In genomic region chr11:82906931-82907330, GRCh38 we compare ENCODE assay signal across 16 cellular contexts. TPM values are rescaled to one million over a fixed set of nuclear protein-coding genes. Genes with fewer than 3 reads are reported as not detected.
DNase-seq lines count a peak whose midpoint lies in the region; ATAC-seq and TF ChIP-seq lines count a peak whose summit lies in the region.
"Had no signal": no experiment of that assay in that cellular context is flagged by ENCODE, and none has a peak within 500 bp of the region (broad histone marks: within the 10 kb centered on the region; RNA-seq: fewer than 3 reads in every experiment).

No MANE protein-coding gene starts in this region.

- H3K36me3 Mint-ChIP-seq in CD14-positive monocyte (peaks cover 34 to 42% of the 10 kb centered on the region in 2 donors), endothelial cell (ENCODE audit: low read depth, unreplicated experiment) (peaks cover 11% of the 10 kb centered on the region)
- H3K36me3 Mint-ChIP-seq in naive thymus-derived CD4-positive, alpha-beta T cell = peaks cover 0 to 9% (median 7%) of the 10 kb centered on the region in 5 donors

- no peak overlapping the region for H2BK15ac ChIP-seq in IMR-90 (ENCODE audit: low read depth, low read length)

- H3K23ac ChIP-seq in IMR-90 (ENCODE audit: low read depth, low read length) = no peak overlapping the region

- H3K79me1 ChIP-seq in IMR-90 (ENCODE audit: low read depth in 1 of 2, low read length in 2 of 2) = peaks cover 15 to 16% of the 10 kb centered on the region in 2 experiments; a peak in 3 of 4 replicates

- TF ChIP-seq POLR2A in IMR-90 (IDR thresholded peaks at IDR 0.05; ENCODE audit: low read depth, low read length) = no peak

- no peak overlapping the region for H3K27ac ChIP-seq in IMR-90 (ENCODE audit: insufficient read depth, low read length)
- no peak overlapping the region for H3K27ac ChIP-seq in brain microvascular endothelial cell
- no peak overlapping the region for H3K27ac ChIP-seq in naive thymus-derived CD4-positive, alpha-beta T cell (ENCODE audit: low read depth, low read length)
- H3K27ac ChIP-seq: epithelial cell of prostate, parathyroid adenoma, sigmoid colon had no signal

- BruUV-seq in IMR-90 (replicated peaks; lab: Mats Ljungman, UMichigan) = no TSS peak

- no peaks in the 10 kb centered on the region for H4K20me1 ChIP-seq in IMR-90 (ENCODE audit: insufficient read depth, low read length)

- H2BK5ac ChIP-seq in IMR-90 (ENCODE audit: low read depth, low read length, poor library complexity, severe bottlenecking) = no peak overlapping the region

- no peaks in the 10 kb centered on the region for H3K36me3 ChIP-seq in IMR-90 (ENCODE audit: control insufficient read depth, insufficient read depth, low read length)
- H3K36me3 ChIP-seq in brain microvascular endothelial cell (replicated peaks) = no peaks in the 10 kb centered on the region
- H3K36me3 ChIP-seq in naive thymus-derived CD4-positive, alpha-beta T cell (ENCODE audit: control insufficient read depth in 2 of 3, insufficient read depth in 3 of 3, low read length in 3 of 3) = no peaks in the 10 kb centered on the region
- H3K36me3 ChIP-seq: left lung, sigmoid colon had no signal

- H3K14ac ChIP-seq in IMR-90 (replicated peaks; ENCODE audit: low read depth, low read length) = no peak overlapping the region

- no peak for ATAC-seq in IMR-90 (ENCODE audit: low read depth)
- no peak for ATAC-seq in naive thymus-derived CD4-positive, alpha-beta T cell
- ATAC-seq: activated CD4-positive, alpha-beta T cell treated with anti-CD3 and anti-CD28 coated beads for 36 hours; left lung had no signal

- H4K8ac ChIP-seq in IMR-90 (ENCODE audit: low read depth in 2 of 2, low read length in 2 of 2) = no peak overlapping the region

- no peak overlapping the region for H3K9ac ChIP-seq in IMR-90 (ENCODE audit: low read depth, low read length)
- H3K9ac ChIP-seq: parathyroid adenoma had no signal

- H2AFZ ChIP-seq in IMR-90 (replicated peaks; ENCODE audit: low read length, poor library complexity) = no peak overlapping the region
- H2AFZ ChIP-seq: parathyroid adenoma had no signal

- H2AK5ac ChIP-seq in IMR-90 (ENCODE audit: low read depth, low read length) = no peak overlapping the region

- dilution Hi-C loops in IMR-90 (cut with HindIII; ENCODE audit: low sequenced_read_pairs, unreplicated experiment) = no loop called here

- H3K56ac ChIP-seq in IMR-90 (ENCODE audit: extremely low read depth, insufficient read depth, low read length) = no peak overlapping the region

- no CpG with 5 or more reads among the region's 2 CpGs for WGBS in IMR-90 (ENCODE audit: extremely low coverage in 2 of 2, insufficient read length in 1 of 2), 2 experiments

- no peak overlapping the region for H2AK9ac ChIP-seq in IMR-90 (replicated peaks; ENCODE audit: low read depth, low read length, poor library complexity)

- H3K4me1 ChIP-seq in IMR-90 (ENCODE audit: control insufficient read depth, insufficient read depth, low read length) = no peaks in the 10 kb centered on the region
- H3K4me1 ChIP-seq in naive thymus-derived CD4-positive, alpha-beta T cell (ENCODE audit: control insufficient read depth in 2 of 2, insufficient read depth in 2 of 2, low read length in 2 of 2) = peaks cover 6 to 16% of the 10 kb centered on the region in 2 donors
- H3K4me1 ChIP-seq: parathyroid adenoma had no signal

- H2BK120ac ChIP-seq in IMR-90 (ENCODE audit: low read depth, low read length) = no peak overlapping the region

- H3K4me3 ChIP-seq in IMR-90 (ENCODE audit: insufficient read depth, low read depth, low read length) = no peak overlapping the region
- H3K4me3 ChIP-seq in brain microvascular endothelial cell (ENCODE audit: low read depth, low read length) = peak overlapping the region; percentile 30
- no peak overlapping the region for H3K4me3 ChIP-seq in naive thymus-derived CD4-positive, alpha-beta T cell (ENCODE audit: low read length)
- H3K4me3 ChIP-seq: left lung, sigmoid colon had no signal

- H3K9me3 Mint-ChIP-seq in CD14-positive monocyte (peaks cover 0 to 4% (median 0%) of the 10 kb centered on the region in 7 donors), endothelial cell (ENCODE audit: unreplicated experiment) (no peaks in the 10 kb centered on the region)
- H3K9me3 Mint-ChIP-seq in naive thymus-derived CD4-positive, alpha-beta T cell = peaks cover 0 to 7% (median 4%) of the 10 kb centered on the region in 11 donors

- H3K4me2 ChIP-seq in IMR-90 (ENCODE audit: low read depth, low read length) = peak overlapping the region; percentile 27; the same call in 1 of the 2 replicates

- POLR2A ChIA-PET in IMR-90 (lab: Charles Lee; ENCODE audit: unreplicated experiment) = no interaction called here
- POLR2A ChIA-PET in naive thymus-derived CD4-positive, alpha-beta T cell (lab: Charles Lee) = no interaction called here

- peak overlapping the region in 1 of 2 donors; percentile 66 for H3K4me3 Mint-ChIP-seq in CD14-positive monocyte
- H3K4me3 Mint-ChIP-seq in naive thymus-derived CD4-positive, alpha-beta T cell = peak overlapping the region in 4 of 10 donors; percentile 5 to 49 (median 16)
- no peak overlapping the region for H3K4me3 Mint-ChIP-seq in endothelial cell (ENCODE audit: unreplicated experiment)
- H3K4me3 Mint-ChIP-seq: activated CD4-positive, alpha-beta T cell treated with anti-CD3 and anti-CD28 coated beads for 36 hours; activated naive CD4-positive, alpha-beta T cell treated with anti-CD3 and anti-CD28 coated beads for 36 hours had no signal

- TF ChIP-seq CTCF in CD14-positive monocyte (IDR thresholded peaks at IDR 0.05) (no peak), IMR-90 (conservative IDR thresholded peaks at IDR 0.05; ENCODE audit: low read depth, low read length) (no peak), brain microvascular endothelial cell (IDR thresholded peaks at IDR 0.05; ENCODE audit: low read depth, low read length, missing control alignments) (no peak), endothelial cell (IDR thresholded peaks at IDR 0.05; ENCODE audit: unreplicated experiment) (no peak)

- no peaks in the 10 kb centered on the region for H3K9me1 ChIP-seq in IMR-90 (ENCODE audit: insufficient read depth, low read length)

- CTCF ChIA-PET in IMR-90 (lab: Yijun Ruan, JAX) = no interaction called here
- CTCF ChIA-PET in naive thymus-derived CD4-positive, alpha-beta T cell (lab: Charles Lee) = interaction anchor here (0.8 to 2.6 kb wide), 5 partner anchors 65 to 343 kb away, joined by 3 to 27 read pairs (median 4); no protein-coding TSS in a partner anchor

- no peak overlapping the region for H2BK20ac ChIP-seq in IMR-90 (ENCODE audit: low read depth, low read length)

- no peak for TF ChIP-seq RAD21 in IMR-90 (IDR thresholded peaks at IDR 0.05; ENCODE audit: low read length)

- H3K27me3 Mint-ChIP-seq in CD14-positive monocyte (ENCODE audit: low read depth in 3 of 3) (no peaks in the 10 kb centered on the region), endothelial cell (ENCODE audit: unreplicated experiment) (no peaks in the 10 kb centered on the region)
- no peaks in the 10 kb centered on the region for H3K27me3 Mint-ChIP-seq in naive thymus-derived CD4-positive, alpha-beta T cell
- H3K27me3 Mint-ChIP-seq: activated CD4-positive, alpha-beta T cell treated with anti-CD3 and anti-CD28 coated beads for 36 hours had no signal

- no peak overlapping the region for H4K91ac ChIP-seq in IMR-90 (ENCODE audit: insufficient read depth, low read depth, low read length)

- H3K4ac ChIP-seq in IMR-90 (ENCODE audit: low read depth, low read length) = no peak overlapping the region

- DNase-seq in CD14-positive monocyte (ENCODE audit: low spot score) = no peak
- DNase-seq in IMR-90 = no peak
- DNase-seq in brain microvascular endothelial cell = no peak
- no peak for DNase-seq in naive thymus-derived CD4-positive, alpha-beta T cell
- DNase-seq in GM03348 (ENCODE audit: low spot score) = no peak
- DNase-seq in HPDE6-E6E7 (ENCODE audit: extremely low spot score) = no peak
- DNase-seq in NOMO-1 treated with DMSO at 0.1 percent for 48 hours (lab: John Stamatoyannopoulos, UW; ENCODE audit: unreplicated experiment) = no peak
- no peak for DNase-seq in endothelial cell (ENCODE audit: low spot score)
- DNase-seq: activated CD4-positive, alpha-beta T cell treated with anti-CD3 and anti-CD28 coated beads for 36 hours; activated naive CD4-positive, alpha-beta T cell treated with anti-CD3 and anti-CD28 coated beads for 36 hours; cortex of kidney; sigmoid colon; stimulated activated CD4-positive, alpha-beta T cell treated with anti-CD3 and anti-CD28 coated beads, Interleukin-2, amount 100 ng/mL, for 24 hours had no signal

- intact Hi-C loops in CD14-positive monocyte (cut with micrococcal nuclease) (loop anchor here in 1 of 2 donors (10.0 kb wide), 1 partner anchor 168 kb away; the partner anchor contains the start of gene RAB30), IMR-90 (cut with micrococcal nuclease) (loop anchor here (1.0 to 5.0 kb wide), 5 partner anchors 164 to 910 kb away; partner anchors contain the start of gene RAB30)
- intact Hi-C loops in naive thymus-derived CD4-positive, alpha-beta T cell (cut with micrococcal nuclease) = loop anchor here (1.0 to 5.0 kb wide), 6 partner anchors 20 to 909 kb away; no protein-coding TSS in a partner anchor

- in situ Hi-C loops in IMR-90 (cut with MboI; ENCODE audit: low sequenced_read_pairs) = loop anchor here (5.0 to 25.0 kb wide), 4 partner anchors 168 to 905 kb away; partner anchors contain the start of gene RAB30
- in situ Hi-C loops in brain microvascular endothelial cell (cut with HindIII; ENCODE audit: low pct_ligation_motif_present, low sequenced_read_pairs) = loop anchor here (25.0 kb wide), 1 partner anchor 255 kb away; the partner anchor contains the start of gene PCF11

- H3K4me1 Mint-ChIP-seq in CD14-positive monocyte (peaks cover 35% of the 10 kb centered on the region), endothelial cell (ENCODE audit: unreplicated experiment) (peaks cover 20% of the 10 kb centered on the region)
- H3K4me1 Mint-ChIP-seq in naive thymus-derived CD4-positive, alpha-beta T cell = peaks cover 16 to 62% (median 31%) of the 10 kb centered on the region in 7 donors

- H3K18ac ChIP-seq in IMR-90 (ENCODE audit: low read depth, low read length) = no peak overlapping the region

- no peak overlapping the region for H4K5ac ChIP-seq in IMR-90 (ENCODE audit: low read depth, low read length)

- H3K27ac Mint-ChIP-seq in CD14-positive monocyte = peak overlapping the region; percentile 66 to 93 (median 88)
- H3K27ac Mint-ChIP-seq in naive thymus-derived CD4-positive, alpha-beta T cell = peak overlapping the region in 6 of 9 donors; percentile 27 to 71 (median 62)
- H3K27ac Mint-ChIP-seq in endothelial cell (ENCODE audit: unreplicated experiment) = no peak overlapping the region
- H3K27ac Mint-ChIP-seq: activated CD4-positive, alpha-beta T cell treated with anti-CD3 and anti-CD28 coated beads for 36 hours; activated naive CD4-positive, alpha-beta T cell treated with anti-CD3 and anti-CD28 coated beads for 36 hours had no signal

- H3K27me3 ChIP-seq in IMR-90 (ENCODE audit: control insufficient read depth, insufficient read depth, low read length) (no peaks in the 10 kb centered on the region), brain microvascular endothelial cell (replicated peaks) (no peaks in the 10 kb centered on the region)
- no peaks in the 10 kb centered on the region for H3K27me3 ChIP-seq in naive thymus-derived CD4-positive, alpha-beta T cell (ENCODE audit: control insufficient read depth in 2 of 2, insufficient read depth in 2 of 2, low read length in 2 of 2)
- H3K27me3 ChIP-seq: left lung, sigmoid colon had no signal

- no peaks in the 10 kb centered on the region; the same call in 1 of the 2 replicates for H3K9me3 ChIP-seq in IMR-90 (ENCODE audit: control insufficient read depth, insufficient read depth, low read length)
- H3K9me3 ChIP-seq in naive thymus-derived CD4-positive, alpha-beta T cell (ENCODE audit: control insufficient read depth in 2 of 3, low read length in 3 of 3) = peaks cover 0 to 3% (median 2%) of the 10 kb centered on the region in 3 experiments
- H3K9me3 ChIP-seq: sigmoid colon had no signal

RNA-seq across cellular contexts. Expression of gene DDIAS, which starts 5.4 kb away (rescaled TPM):
- 10 to 100 TPM; 13.5 to 14.1 TPM for polyA plus RNA-seq in CD14-positive monocyte
- total RNA-seq in IMR-90 (2012; rRNA removed) = 9.4 and 15.8 TPM in 2 replicates
- polyA plus RNA-seq in IMR-90 (2012; rRNA removed) = 4.3 and 4.6 TPM in 2 replicates
- polyA plus RNA-seq in IMR-90 (2012; cell fraction: cytosol; rRNA removed) = 0.93 and 2.8 TPM in 2 replicates
- 0.61 and 2.6 TPM in 2 replicates for polyA plus RNA-seq in IMR-90 (2012; cell fraction: nucleus; rRNA removed; ENCODE audit: low replicate concordance)
- 10 to 100 TPM in 1 of 5 experiments, 1 to 10 TPM in 2, under 1 TPM in 2; 0.57 to 12.7 (median 1.1) TPM for total RNA-seq in naive thymus-derived CD4-positive, alpha-beta T cell
- polyA plus RNA-seq in naive thymus-derived CD4-positive, alpha-beta T cell = 1 to 10 TPM in 1 of 2 donors, under 1 TPM in 1; 0.25 to 1.3 TPM
- total RNA-seq in endothelial cell (ENCODE audit: unreplicated experiment) = 11.2 TPM

RNA-seq across cellular contexts. Expression of gene PRCP, which starts 6.7 kb away (rescaled TPM):
- polyA plus RNA-seq in CD14-positive monocyte (100 to 1,000 TPM; 186 to 228 TPM), IMR-90 (2012; rRNA removed) (56.8 and 64.9 TPM in 2 replicates)
- total RNA-seq in IMR-90 (2012; rRNA removed) (31.7 TPM in 2 replicates), endothelial cell (ENCODE audit: unreplicated experiment) (445 TPM)
- polyA plus RNA-seq in IMR-90 (2012; cell fraction: cytosol; rRNA removed) = 24.1 and 32.6 TPM in 2 replicates
- polyA plus RNA-seq in IMR-90 (2012; cell fraction: nucleus; rRNA removed; ENCODE audit: low replicate concordance) = 4.1 and 36.8 TPM in 2 replicates
- 10 to 100 TPM; 19.9 to 42.3 (median 31.8) TPM for total RNA-seq in naive thymus-derived CD4-positive, alpha-beta T cell
- 10 to 100 TPM; 28.3 to 34.4 TPM for polyA plus RNA-seq in naive thymus-derived CD4-positive, alpha-beta T cell

Comparison
In these comparisons a context has a peak if more than half of its experiments do, and no peak if none do; other contexts are left out.
1. RNA of gene PRCP, which starts 6.7 kb away (total RNA-seq): 445 TPM in endothelial cell (single experiment); 19.9 to 42.3 TPM in naive thymus-derived CD4-positive, alpha-beta T cell and 31.7 TPM in IMR-90; every median in the first group is over 10 times any median in the second.